ENCODE assay signal across 20 cellular contexts in the genomic region with DNA sequence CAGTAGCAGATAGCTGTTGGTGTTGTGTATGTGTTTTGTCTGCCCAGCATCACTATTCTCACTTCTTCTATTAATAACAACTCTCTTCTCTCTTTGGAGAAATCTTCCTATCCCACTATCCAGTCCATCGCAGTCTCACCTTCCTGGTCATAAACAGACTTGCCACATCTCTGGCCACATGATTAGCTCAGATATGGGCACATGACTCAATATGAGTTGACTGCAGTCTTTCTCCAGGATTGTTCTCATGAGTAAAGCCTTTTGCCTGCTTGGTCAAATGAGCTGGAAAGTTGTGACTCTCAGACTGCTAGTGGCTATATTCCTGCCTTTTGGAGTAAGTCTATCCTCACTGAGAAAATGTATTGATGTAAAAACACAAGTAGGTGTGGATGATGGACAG.
"Had no signal": no experiment of that assay in that cellular context is flagged by ENCODE, and none has a peak within 500 bp of the region (broad histone marks: within the 10 kb centered on the region; RNA-seq: fewer than 3 reads in every experiment).

No MANE protein-coding gene starts in this region.

- H3K4me1 ChIP-seq: gastrocnemius medialis, left ventricle myocardium inferior, prostate gland had no signal

- H3K27ac ChIP-seq: esophagus squamous epithelium, gastrocnemius medialis, heart right ventricle, left ventricle myocardium inferior, prostate gland, transverse colon had no signal

- H3K27me3 ChIP-seq: esophagus squamous epithelium, gastrocnemius medialis, heart right ventricle, transverse colon had no signal

- DNase-seq: activated CD4-positive, alpha-beta memory T cell treated with anti-CD3 and anti-CD28 coated beads for 36 hours; activated CD4-positive, alpha-beta T cell treated with anti-CD3 and anti-CD28 coated beads for 1 hour; activated effector memory CD4-positive, alpha-beta T cell treated with anti-CD3 and anti-CD28 coated beads, Interleukin-2, amount 50 U/mL, for 16 hours; activated naive CD8-positive, alpha-beta T cell treated with anti-CD3 and anti-CD28 coated beads for 36 hours; activated T-cell treated with anti-CD3 and anti-CD28 coated beads, Interleukin-2, amount 50 U/mL, for 4 hours; anterior cingulate cortex; central memory CD4-positive, alpha-beta T cell; effector memory CD8-positive, alpha-beta T cell; esophagus squamous epithelium; gastrocnemius medialis; heart right ventricle; islet precursor cell; left ventricle myocardium inferior; mesendoderm; nephron progenitor cell; stimulated activated naive CD4-positive, alpha-beta T cell; substantia nigra; transverse colon had no signal

- H3K36me3 ChIP-seq: esophagus squamous epithelium, gastrocnemius medialis, heart right ventricle, left ventricle myocardium inferior, prostate gland, transverse colon had no signal

- ATAC-seq: activated T-cell treated with anti-CD3 and anti-CD28 coated beads, Interleukin-2, amount 50 U/mL, for 4 hours; effector memory CD8-positive, alpha-beta T cell; gastrocnemius medialis; heart right ventricle; sciatic nerve had no signal

- H3K4me3 ChIP-seq: esophagus squamous epithelium, gastrocnemius medialis, heart right ventricle, left ventricle myocardium inferior, prostate gland, transverse colon had no signal

- H3K9me3 ChIP-seq: esophagus squamous epithelium, gastrocnemius medialis, prostate gland, transverse colon had no signal
